In the genomic region with DNA sequence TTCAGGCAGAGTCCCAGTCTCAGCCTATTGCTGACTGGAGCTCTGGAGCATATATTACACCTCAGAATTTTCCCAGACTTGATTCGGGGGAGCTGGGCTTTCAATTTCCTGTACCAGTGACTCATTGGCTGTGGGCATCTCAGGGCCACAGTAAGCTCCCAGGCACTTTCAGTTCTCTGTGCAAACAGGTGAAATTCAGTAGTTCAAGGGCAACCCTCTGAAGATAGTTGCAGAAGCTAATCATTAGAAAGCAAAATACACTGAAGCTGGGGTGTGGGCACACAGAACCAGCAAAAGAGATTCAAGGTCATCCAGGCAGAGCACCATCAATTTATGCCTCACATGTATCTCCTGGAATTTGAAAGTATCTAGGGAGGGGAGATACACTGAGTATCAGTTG, we compare ENCODE assay signal across 1 cellular context.
A peak's percentile ranks its signal among the peaks of the same experiment; 100 is the strongest.
TF ChIP-seq lines count a peak whose summit lies in the region.

No MANE protein-coding gene starts in this region.

TF ChIP-seq in HepG2, 621 proteins besides CTCF, POLR2A, EP300 and RAD21 (continued from another document and continues in another):
- TF ChIP-seq, protein P1, sequence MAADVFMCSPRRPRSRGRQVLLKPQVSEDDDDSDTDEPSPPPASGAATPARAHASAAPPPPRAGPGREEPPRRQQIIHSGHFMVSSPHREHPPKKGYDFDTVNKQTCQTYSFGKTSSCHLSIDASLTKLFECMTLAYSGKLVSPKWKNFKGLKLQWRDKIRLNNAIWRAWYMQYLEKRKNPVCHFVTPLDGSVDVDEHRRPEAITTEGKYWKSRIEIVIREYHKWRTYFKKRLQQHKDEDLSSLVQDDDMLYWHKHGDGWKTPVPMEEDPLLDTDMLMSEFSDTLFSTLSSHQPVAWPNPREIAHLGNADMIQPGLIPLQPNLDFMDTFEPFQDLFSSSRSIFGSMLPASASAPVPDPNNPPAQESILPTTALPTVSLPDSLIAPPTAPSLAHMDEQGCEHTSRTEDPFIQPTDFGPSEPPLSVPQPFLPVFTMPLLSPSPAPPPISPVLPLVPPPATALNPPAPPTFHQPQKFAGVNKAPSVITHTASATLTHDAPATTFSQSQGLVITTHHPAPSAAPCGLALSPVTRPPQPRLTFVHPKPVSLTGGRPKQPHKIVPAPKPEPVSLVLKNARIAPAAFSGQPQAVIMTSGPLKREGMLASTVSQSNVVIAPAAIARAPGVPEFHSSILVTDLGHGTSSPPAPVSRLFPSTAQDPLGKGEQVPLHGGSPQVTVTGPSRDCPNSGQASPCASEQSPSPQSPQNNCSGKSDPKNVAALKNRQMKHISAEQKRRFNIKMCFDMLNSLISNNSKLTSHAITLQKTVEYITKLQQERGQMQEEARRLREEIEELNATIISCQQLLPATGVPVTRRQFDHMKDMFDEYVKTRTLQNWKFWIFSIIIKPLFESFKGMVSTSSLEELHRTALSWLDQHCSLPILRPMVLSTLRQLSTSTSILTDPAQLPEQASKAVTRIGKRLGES (CRISPR knock-in tag; IDR thresholded peaks at IDR 0.05; ENCODE audit: borderline replicate concordance), result no peak
- TF ChIP-seq ZNF350 (CRISPR knock-in tag; IDR thresholded peaks at IDR 0.05; ENCODE audit: borderline replicate concordance, low read depth) (no peak), NCOA1 (CRISPR knock-in tag; IDR thresholded peaks at IDR 0.05) (no peak), NFIC (IDR thresholded peaks at IDR 0.05; ENCODE audit: low read length) (0 out of 2 replicates have a peak, but pooled peaks have one; percentile 37), CEBPB (IDR thresholded peaks at IDR 0.05; ENCODE audit: borderline replicate concordance, low read depth, low read length) (peak; percentile 44; the same call in 1 of the 2 replicates), TMF1 (CRISPR knock-in tag; IDR thresholded peaks at IDR 0.05; ENCODE audit: low read depth) (no peak), ZNF556 (CRISPR knock-in tag; IDR thresholded peaks at IDR 0.05; ENCODE audit: borderline replicate concordance) (no peak), MYC (CRISPR knock-in tag; IDR thresholded peaks at IDR 0.05; ENCODE audit: borderline replicate concordance) (no peak), JARID2 (CRISPR knock-in tag; IDR thresholded peaks at IDR 0.05; ENCODE audit: insufficient replicate concordance) (no peak), CEBPG (CRISPR knock-in tag; IDR thresholded peaks at IDR 0.05) (0 out of 2 replicates have a peak, but pooled peaks have one; percentile 17), FOXK1 (CRISPR knock-in tag; IDR thresholded peaks at IDR 0.05; ENCODE audit: borderline replicate concordance, low read depth) (peak; percentile 66; the same call in 1 of the 2 replicates), MIER3 (CRISPR knock-in tag; IDR thresholded peaks at IDR 0.05; ENCODE audit: borderline replicate concordance) (peak; percentile 39; the same call in 1 of the 2 replicates), GPN1 (CRISPR knock-in tag; IDR thresholded peaks at IDR 0.05; ENCODE audit: borderline replicate concordance) (no peak), KLF16 (CRISPR knock-in tag; IDR thresholded peaks at IDR 0.05) (peak in 1 of 2 experiments; percentile 49; a peak in 1 of 4 replicates), ZNF557 (CRISPR knock-in tag; IDR thresholded peaks at IDR 0.05) (no peak), SETDB1 (CRISPR knock-in tag; IDR thresholded peaks at IDR 0.05; ENCODE audit: borderline replicate concordance) (no peak), RFX3 (CRISPR knock-in tag; IDR thresholded peaks at IDR 0.05) (no peak), ZNF292 (CRISPR knock-in tag; IDR thresholded peaks at IDR 0.05; ENCODE audit: borderline replicate concordance, low read depth) (no peak), ZNF552 (CRISPR knock-in tag; IDR thresholded peaks at IDR 0.05; ENCODE audit: borderline replicate concordance) (no peak), NR2F6 (IDR thresholded peaks at IDR 0.05) (peak; percentile 63), NR2F6 (CRISPR knock-in tag; IDR thresholded peaks at IDR 0.05) (peak; percentile 77), RXRB (CRISPR knock-in tag; IDR thresholded peaks at IDR 0.05; ENCODE audit: borderline replicate concordance) (peak; percentile 85; the same call in 1 of the 2 replicates), ZSCAN9 (CRISPR knock-in tag; IDR thresholded peaks at IDR 0.05; ENCODE audit: borderline replicate concordance) (no peak), HMG20A (CRISPR knock-in tag; IDR thresholded peaks at IDR 0.05; ENCODE audit: borderline replicate concordance) (peak; percentile 85; the same call in 1 of the 2 replicates), ZNF382 (CRISPR knock-in tag; IDR thresholded peaks at IDR 0.05; ENCODE audit: borderline replicate concordance) (no peak), ZNF792 (CRISPR knock-in tag; IDR thresholded peaks at IDR 0.05) (peak; percentile 45; the same call in 1 of the 2 replicates), CHCHD3 (CRISPR knock-in tag; IDR thresholded peaks at IDR 0.05) (no peak)
- TF ChIP-seq, protein P2, sequence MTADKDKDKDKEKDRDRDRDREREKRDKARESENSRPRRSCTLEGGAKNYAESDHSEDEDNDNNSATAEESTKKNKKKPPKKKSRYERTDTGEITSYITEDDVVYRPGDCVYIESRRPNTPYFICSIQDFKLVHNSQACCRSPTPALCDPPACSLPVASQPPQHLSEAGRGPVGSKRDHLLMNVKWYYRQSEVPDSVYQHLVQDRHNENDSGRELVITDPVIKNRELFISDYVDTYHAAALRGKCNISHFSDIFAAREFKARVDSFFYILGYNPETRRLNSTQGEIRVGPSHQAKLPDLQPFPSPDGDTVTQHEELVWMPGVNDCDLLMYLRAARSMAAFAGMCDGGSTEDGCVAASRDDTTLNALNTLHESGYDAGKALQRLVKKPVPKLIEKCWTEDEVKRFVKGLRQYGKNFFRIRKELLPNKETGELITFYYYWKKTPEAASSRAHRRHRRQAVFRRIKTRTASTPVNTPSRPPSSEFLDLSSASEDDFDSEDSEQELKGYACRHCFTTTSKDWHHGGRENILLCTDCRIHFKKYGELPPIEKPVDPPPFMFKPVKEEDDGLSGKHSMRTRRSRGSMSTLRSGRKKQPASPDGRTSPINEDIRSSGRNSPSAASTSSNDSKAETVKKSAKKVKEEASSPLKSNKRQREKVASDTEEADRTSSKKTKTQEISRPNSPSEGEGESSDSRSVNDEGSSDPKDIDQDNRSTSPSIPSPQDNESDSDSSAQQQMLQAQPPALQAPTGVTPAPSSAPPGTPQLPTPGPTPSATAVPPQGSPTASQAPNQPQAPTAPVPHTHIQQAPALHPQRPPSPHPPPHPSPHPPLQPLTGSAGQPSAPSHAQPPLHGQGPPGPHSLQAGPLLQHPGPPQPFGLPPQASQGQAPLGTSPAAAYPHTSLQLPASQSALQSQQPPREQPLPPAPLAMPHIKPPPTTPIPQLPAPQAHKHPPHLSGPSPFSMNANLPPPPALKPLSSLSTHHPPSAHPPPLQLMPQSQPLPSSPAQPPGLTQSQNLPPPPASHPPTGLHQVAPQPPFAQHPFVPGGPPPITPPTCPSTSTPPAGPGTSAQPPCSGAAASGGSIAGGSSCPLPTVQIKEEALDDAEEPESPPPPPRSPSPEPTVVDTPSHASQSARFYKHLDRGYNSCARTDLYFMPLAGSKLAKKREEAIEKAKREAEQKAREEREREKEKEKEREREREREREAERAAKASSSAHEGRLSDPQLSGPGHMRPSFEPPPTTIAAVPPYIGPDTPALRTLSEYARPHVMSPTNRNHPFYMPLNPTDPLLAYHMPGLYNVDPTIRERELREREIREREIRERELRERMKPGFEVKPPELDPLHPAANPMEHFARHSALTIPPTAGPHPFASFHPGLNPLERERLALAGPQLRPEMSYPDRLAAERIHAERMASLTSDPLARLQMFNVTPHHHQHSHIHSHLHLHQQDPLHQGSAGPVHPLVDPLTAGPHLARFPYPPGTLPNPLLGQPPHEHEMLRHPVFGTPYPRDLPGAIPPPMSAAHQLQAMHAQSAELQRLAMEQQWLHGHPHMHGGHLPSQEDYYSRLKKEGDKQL (CRISPR knock-in tag; IDR thresholded peaks at IDR 0.05; ENCODE audit: low read depth), result peak; percentile 55; the same call in 1 of the 2 replicates
- TF ChIP-seq, protein P3, sequence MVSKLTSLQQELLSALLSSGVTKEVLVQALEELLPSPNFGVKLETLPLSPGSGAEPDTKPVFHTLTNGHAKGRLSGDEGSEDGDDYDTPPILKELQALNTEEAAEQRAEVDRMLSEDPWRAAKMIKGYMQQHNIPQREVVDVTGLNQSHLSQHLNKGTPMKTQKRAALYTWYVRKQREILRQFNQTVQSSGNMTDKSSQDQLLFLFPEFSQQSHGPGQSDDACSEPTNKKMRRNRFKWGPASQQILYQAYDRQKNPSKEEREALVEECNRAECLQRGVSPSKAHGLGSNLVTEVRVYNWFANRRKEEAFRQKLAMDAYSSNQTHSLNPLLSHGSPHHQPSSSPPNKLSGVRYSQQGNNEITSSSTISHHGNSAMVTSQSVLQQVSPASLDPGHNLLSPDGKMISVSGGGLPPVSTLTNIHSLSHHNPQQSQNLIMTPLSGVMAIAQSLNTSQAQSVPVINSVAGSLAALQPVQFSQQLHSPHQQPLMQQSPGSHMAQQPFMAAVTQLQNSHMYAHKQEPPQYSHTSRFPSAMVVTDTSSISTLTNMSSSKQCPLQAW (CRISPR knock-in tag; IDR thresholded peaks at IDR 0.05), result peak; percentile 38; the same call in 1 of the 2 replicates
- TF ChIP-seq, protein P4, sequence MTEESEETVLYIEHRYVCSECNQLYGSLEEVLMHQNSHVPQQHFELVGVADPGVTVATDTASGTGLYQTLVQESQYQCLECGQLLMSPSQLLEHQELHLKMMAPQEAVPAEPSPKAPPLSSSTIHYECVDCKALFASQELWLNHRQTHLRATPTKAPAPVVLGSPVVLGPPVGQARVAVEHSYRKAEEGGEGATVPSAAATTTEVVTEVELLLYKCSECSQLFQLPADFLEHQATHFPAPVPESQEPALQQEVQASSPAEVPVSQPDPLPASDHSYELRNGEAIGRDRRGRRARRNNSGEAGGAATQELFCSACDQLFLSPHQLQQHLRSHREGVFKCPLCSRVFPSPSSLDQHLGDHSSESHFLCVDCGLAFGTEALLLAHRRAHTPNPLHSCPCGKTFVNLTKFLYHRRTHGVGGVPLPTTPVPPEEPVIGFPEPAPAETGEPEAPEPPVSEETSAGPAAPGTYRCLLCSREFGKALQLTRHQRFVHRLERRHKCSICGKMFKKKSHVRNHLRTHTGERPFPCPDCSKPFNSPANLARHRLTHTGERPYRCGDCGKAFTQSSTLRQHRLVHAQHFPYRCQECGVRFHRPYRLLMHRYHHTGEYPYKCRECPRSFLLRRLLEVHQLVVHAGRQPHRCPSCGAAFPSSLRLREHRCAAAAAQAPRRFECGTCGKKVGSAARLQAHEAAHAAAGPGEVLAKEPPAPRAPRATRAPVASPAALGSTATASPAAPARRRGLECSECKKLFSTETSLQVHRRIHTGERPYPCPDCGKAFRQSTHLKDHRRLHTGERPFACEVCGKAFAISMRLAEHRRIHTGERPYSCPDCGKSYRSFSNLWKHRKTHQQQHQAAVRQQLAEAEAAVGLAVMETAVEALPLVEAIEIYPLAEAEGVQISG (CRISPR knock-in tag; IDR thresholded peaks at IDR 0.05), result no peak
- TF ChIP-seq, protein P5, sequence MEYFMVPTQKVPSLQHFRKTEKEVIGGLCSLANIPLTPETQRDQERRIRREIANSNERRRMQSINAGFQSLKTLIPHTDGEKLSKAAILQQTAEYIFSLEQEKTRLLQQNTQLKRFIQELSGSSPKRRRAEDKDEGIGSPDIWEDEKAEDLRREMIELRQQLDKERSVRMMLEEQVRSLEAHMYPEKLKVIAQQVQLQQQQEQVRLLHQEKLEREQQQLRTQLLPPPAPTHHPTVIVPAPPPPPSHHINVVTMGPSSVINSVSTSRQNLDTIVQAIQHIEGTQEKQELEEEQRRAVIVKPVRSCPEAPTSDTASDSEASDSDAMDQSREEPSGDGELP (IDR thresholded peaks at IDR 0.05; ENCODE audit: borderline replicate concordance, low read depth), result 0 out of 2 replicates have a peak, but pooled peaks have one; percentile 24
- TF ChIP-seq, protein P6, sequence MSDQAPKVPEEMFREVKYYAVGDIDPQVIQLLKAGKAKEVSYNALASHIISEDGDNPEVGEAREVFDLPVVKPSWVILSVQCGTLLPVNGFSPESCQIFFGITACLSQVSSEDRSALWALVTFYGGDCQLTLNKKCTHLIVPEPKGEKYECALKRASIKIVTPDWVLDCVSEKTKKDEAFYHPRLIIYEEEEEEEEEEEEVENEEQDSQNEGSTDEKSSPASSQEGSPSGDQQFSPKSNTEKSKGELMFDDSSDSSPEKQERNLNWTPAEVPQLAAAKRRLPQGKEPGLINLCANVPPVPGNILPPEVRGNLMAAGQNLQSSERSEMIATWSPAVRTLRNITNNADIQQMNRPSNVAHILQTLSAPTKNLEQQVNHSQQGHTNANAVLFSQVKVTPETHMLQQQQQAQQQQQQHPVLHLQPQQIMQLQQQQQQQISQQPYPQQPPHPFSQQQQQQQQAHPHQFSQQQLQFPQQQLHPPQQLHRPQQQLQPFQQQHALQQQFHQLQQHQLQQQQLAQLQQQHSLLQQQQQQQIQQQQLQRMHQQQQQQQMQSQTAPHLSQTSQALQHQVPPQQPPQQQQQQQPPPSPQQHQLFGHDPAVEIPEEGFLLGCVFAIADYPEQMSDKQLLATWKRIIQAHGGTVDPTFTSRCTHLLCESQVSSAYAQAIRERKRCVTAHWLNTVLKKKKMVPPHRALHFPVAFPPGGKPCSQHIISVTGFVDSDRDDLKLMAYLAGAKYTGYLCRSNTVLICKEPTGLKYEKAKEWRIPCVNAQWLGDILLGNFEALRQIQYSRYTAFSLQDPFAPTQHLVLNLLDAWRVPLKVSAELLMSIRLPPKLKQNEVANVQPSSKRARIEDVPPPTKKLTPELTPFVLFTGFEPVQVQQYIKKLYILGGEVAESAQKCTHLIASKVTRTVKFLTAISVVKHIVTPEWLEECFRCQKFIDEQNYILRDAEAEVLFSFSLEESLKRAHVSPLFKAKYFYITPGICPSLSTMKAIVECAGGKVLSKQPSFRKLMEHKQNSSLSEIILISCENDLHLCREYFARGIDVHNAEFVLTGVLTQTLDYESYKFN (CRISPR knock-in tag; conservative IDR thresholded peaks at IDR 0.05), result peak; percentile 59
- TF ChIP-seq, protein P7, sequence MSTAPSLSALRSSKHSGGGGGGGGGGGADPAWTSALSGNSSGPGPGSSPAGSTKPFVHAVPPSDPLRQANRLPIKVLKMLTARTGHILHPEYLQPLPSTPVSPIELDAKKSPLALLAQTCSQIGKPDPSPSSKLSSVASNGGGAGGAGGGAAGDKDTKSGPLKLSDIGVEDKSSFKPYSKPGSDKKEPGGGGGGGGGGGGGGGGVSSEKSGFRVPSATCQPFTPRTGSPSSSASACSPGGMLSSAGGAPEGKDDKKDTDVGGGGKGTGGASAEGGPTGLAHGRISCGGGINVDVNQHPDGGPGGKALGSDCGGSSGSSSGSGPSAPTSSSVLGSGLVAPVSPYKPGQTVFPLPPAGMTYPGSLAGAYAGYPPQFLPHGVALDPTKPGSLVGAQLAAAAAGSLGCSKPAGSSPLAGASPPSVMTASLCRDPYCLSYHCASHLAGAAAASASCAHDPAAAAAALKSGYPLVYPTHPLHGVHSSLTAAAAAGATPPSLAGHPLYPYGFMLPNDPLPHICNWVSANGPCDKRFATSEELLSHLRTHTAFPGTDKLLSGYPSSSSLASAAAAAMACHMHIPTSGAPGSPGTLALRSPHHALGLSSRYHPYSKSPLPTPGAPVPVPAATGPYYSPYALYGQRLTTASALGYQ (CRISPR knock-in tag; IDR thresholded peaks at IDR 0.05), result no peak
- TF ChIP-seq, protein P8, sequence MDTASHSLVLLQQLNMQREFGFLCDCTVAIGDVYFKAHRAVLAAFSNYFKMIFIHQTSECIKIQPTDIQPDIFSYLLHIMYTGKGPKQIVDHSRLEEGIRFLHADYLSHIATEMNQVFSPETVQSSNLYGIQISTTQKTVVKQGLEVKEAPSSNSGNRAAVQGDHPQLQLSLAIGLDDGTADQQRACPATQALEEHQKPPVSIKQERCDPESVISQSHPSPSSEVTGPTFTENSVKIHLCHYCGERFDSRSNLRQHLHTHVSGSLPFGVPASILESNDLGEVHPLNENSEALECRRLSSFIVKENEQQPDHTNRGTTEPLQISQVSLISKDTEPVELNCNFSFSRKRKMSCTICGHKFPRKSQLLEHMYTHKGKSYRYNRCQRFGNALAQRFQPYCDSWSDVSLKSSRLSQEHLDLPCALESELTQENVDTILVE (CRISPR knock-in tag; IDR thresholded peaks at IDR 0.05), result peak; percentile 42; the same call in 1 of the 2 replicates
